In genomic region chr5:138334867-138335447, GRCh38 we compare ENCODE assay signal across 1 cellular context.
TF ChIP-seq lines count a peak whose summit lies in the region.

No MANE protein-coding gene starts in this region.

TF ChIP-seq in HEK293, 187 proteins besides CTCF, POLR2A, EP300 and RAD21 (continued from another document and continues in another):
- TF ChIP-seq PRDM2 (tag by site-specific recombination; IDR thresholded peaks at IDR 0.05; ENCODE audit: borderline replicate concordance) (no peak), ZNF571 (tag by site-specific recombination; IDR thresholded peaks at IDR 0.05) (no peak), ZNF37A (tag by site-specific recombination; IDR thresholded peaks at IDR 0.05) (no peak), ZNF792 (tag by site-specific recombination; IDR thresholded peaks at IDR 0.05) (no peak), SP3 (tag by site-specific recombination; IDR thresholded peaks at IDR 0.05) (no peak), ZNF785 (tag by site-specific recombination; IDR thresholded peaks at IDR 0.05) (no peak), PRDM4 (tag by site-specific recombination; IDR thresholded peaks at IDR 0.05) (no peak), ZBTB26 (tag by site-specific recombination; optimal IDR thresholded peaks at IDR 0.05) (no peak), KLF1 (tag by site-specific recombination; IDR thresholded peaks at IDR 0.05) (no peak), ZNF529 (tag by site-specific recombination; IDR thresholded peaks at IDR 0.05; ENCODE audit: insufficient replicate concordance) (no peak), ZSCAN5A (tag by site-specific recombination; IDR thresholded peaks at IDR 0.05) (no peak), ZFP3 (tag by site-specific recombination; IDR thresholded peaks at IDR 0.05; ENCODE audit: low read depth) (no peak), ZNF624 (tag by site-specific recombination; IDR thresholded peaks at IDR 0.05) (no peak), ZNF660 (tag by site-specific recombination; IDR thresholded peaks at IDR 0.05) (0 out of 2 replicates have a peak, but pooled peaks have one; percentile 36), ZNF518A (tag by site-specific recombination; conservative IDR thresholded peaks at IDR 0.05; ENCODE audit: low read depth) (no peak), ZNF366 (tag by site-specific recombination; conservative IDR thresholded peaks at IDR 0.05) (peak; percentile 51), ZFP37 (tag by site-specific recombination; IDR thresholded peaks at IDR 0.05) (no peak), ZNF555 (tag by site-specific recombination; conservative IDR thresholded peaks at IDR 0.05) (no peak), OSR2 (tag by site-specific recombination; IDR thresholded peaks at IDR 0.05) (no peak), ZNF549 (tag by site-specific recombination; IDR thresholded peaks at IDR 0.05) (no peak), ZNF24 (tag by site-specific recombination; IDR thresholded peaks at IDR 0.05) (no peak), ZNF16 (tag by site-specific recombination; IDR thresholded peaks at IDR 0.05; ENCODE audit: low read depth) (no peak), ZSCAN16 (tag by site-specific recombination; IDR thresholded peaks at IDR 0.05) (no peak), ZNF214 (tag by site-specific recombination; IDR thresholded peaks at IDR 0.05; ENCODE audit: borderline replicate concordance) (no peak)
- TF ChIP-seq, protein P1, sequence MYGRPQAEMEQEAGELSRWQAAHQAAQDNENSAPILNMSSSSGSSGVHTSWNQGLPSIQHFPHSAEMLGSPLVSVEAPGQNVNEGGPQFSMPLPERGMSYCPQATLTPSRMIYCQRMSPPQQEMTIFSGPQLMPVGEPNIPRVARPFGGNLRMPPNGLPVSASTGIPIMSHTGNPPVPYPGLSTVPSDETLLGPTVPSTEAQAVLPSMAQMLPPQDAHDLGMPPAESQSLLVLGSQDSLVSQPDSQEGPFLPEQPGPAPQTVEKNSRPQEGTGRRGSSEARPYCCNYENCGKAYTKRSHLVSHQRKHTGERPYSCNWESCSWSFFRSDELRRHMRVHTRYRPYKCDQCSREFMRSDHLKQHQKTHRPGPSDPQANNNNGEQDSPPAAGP (tag by site-specific recombination; IDR thresholded peaks at IDR 0.05) = no peak
- TF ChIP-seq, protein P2, sequence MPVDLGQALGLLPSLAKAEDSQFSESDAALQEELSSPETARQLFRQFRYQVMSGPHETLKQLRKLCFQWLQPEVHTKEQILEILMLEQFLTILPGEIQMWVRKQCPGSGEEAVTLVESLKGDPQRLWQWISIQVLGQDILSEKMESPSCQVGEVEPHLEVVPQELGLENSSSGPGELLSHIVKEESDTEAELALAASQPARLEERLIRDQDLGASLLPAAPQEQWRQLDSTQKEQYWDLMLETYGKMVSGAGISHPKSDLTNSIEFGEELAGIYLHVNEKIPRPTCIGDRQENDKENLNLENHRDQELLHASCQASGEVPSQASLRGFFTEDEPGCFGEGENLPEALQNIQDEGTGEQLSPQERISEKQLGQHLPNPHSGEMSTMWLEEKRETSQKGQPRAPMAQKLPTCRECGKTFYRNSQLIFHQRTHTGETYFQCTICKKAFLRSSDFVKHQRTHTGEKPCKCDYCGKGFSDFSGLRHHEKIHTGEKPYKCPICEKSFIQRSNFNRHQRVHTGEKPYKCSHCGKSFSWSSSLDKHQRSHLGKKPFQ (tag by site-specific recombination; IDR thresholded peaks at IDR 0.05) = no peak
- TF ChIP-seq, protein P3, sequence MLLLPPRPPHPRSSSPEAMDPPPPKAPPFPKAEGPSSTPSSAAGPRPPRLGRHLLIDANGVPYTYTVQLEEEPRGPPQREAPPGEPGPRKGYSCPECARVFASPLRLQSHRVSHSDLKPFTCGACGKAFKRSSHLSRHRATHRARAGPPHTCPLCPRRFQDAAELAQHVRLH (tag by site-specific recombination; IDR thresholded peaks at IDR 0.05) = no peak
- TF ChIP-seq, protein P4, sequence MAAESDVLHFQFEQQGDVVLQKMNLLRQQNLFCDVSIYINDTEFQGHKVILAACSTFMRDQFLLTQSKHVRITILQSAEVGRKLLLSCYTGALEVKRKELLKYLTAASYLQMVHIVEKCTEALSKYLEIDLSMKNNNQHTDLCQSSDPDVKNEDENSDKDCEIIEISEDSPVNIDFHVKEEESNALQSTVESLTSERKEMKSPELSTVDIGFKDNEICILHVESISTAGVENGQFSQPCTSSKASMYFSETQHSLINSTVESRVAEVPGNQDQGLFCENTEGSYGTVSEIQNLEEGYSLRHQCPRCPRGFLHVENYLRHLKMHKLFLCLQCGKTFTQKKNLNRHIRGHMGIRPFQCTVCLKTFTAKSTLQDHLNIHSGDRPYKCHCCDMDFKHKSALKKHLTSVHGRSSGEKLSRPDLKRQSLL (tag by site-specific recombination; IDR thresholded peaks at IDR 0.05) = no peak
- TF ChIP-seq, protein P5, sequence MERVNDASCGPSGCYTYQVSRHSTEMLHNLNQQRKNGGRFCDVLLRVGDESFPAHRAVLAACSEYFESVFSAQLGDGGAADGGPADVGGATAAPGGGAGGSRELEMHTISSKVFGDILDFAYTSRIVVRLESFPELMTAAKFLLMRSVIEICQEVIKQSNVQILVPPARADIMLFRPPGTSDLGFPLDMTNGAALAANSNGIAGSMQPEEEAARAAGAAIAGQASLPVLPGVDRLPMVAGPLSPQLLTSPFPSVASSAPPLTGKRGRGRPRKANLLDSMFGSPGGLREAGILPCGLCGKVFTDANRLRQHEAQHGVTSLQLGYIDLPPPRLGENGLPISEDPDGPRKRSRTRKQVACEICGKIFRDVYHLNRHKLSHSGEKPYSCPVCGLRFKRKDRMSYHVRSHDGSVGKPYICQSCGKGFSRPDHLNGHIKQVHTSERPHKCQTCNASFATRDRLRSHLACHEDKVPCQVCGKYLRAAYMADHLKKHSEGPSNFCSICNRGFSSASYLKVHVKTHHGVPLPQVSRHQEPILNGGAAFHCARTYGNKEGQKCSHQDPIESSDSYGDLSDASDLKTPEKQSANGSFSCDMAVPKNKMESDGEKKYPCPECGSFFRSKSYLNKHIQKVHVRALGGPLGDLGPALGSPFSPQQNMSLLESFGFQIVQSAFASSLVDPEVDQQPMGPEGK (tag by site-specific recombination; IDR thresholded peaks at IDR 0.05) = no peak
- TF ChIP-seq, protein P6, sequence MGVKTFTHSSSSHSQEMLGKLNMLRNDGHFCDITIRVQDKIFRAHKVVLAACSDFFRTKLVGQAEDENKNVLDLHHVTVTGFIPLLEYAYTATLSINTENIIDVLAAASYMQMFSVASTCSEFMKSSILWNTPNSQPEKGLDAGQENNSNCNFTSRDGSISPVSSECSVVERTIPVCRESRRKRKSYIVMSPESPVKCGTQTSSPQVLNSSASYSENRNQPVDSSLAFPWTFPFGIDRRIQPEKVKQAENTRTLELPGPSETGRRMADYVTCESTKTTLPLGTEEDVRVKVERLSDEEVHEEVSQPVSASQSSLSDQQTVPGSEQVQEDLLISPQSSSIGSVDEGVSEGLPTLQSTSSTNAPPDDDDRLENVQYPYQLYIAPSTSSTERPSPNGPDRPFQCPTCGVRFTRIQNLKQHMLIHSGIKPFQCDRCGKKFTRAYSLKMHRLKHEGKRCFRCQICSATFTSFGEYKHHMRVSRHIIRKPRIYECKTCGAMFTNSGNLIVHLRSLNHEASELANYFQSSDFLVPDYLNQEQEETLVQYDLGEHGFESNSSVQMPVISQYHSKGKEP (tag by site-specific recombination; IDR thresholded peaks at IDR 0.05) = no peak
